In genomic region chr3:128432898-128433629, GRCh38 we compare ENCODE assay signal across 11 cellular contexts. TPM values are rescaled to one million over a fixed set of nuclear protein-coding genes. Genes with fewer than 3 reads are reported as not detected.
A peak's percentile ranks its signal among the peaks of the same experiment; 100 is the strongest.
DNase-seq lines count a peak whose midpoint lies in the region; ATAC-seq and TF ChIP-seq lines count a peak whose summit lies in the region.
"Had no signal": no experiment of that assay in that cellular context is flagged by ENCODE, and none has a peak within 500 bp of the region (broad histone marks: within the 10 kb centered on the region; RNA-seq: fewer than 3 reads in every experiment).

No MANE protein-coding gene starts in this region.

- H3K79me2 ChIP-seq in neural progenitor cell (ENCODE audit: low read depth): no peaks in the 10 kb centered on the region

- H3K27me3 ChIP-seq in BLaER1 (peaks cover 55% of the 10 kb centered on the region), HUES64 (ENCODE audit: insufficient read depth, low read length) (peaks cover 75% of the 10 kb centered on the region), dorsolateral prefrontal cortex (peaks cover 0 to 48% (median 22%) of the 10 kb centered on the region in 45 donors), neural progenitor cell (peaks cover 72% of the 10 kb centered on the region)

- H3K9me3 ChIP-seq in BLaER1: no peaks in the 10 kb centered on the region
- no peaks in the 10 kb centered on the region for H3K9me3 ChIP-seq in HUES64 (ENCODE audit: insufficient read depth, low read depth, low read length)
- H3K9me3 ChIP-seq in neural progenitor cell (ENCODE audit: low read depth): no peaks in the 10 kb centered on the region

- H3K4me2 ChIP-seq in BLaER1 (peak overlapping the region; percentile 55), neural progenitor cell (peak overlapping the region; percentile 97)

- intact Hi-C loops in dorsolateral prefrontal cortex (cut with DNase I): no loop called here

- H3K27ac ChIP-seq in BLaER1: no peak overlapping the region
- H3K27ac ChIP-seq in HUES64 (ENCODE audit: low read depth, low read length): no peak overlapping the region; the same call in 1 of the 2 replicates
- H3K27ac ChIP-seq in dorsolateral prefrontal cortex: no peak overlapping the region
- H3K27ac ChIP-seq in neural progenitor cell: no peak overlapping the region

- 2% methylated on average over 58 of the region's 58 CpGs for WGBS in HUES64

- peaks cover 14% of the 10 kb centered on the region for H3F3A ChIP-seq in neural progenitor cell (ENCODE audit: low read depth)

- H3K4me1 Mint-ChIP-seq in neural progenitor cell: peaks cover 29% of the 10 kb centered on the region

- peaks cover 39% of the 10 kb centered on the region for H3K27me3 Mint-ChIP-seq in neural progenitor cell (ENCODE audit: insufficient read depth, low read depth)

- H3K9ac ChIP-seq in BLaER1: no peak overlapping the region
- H3K9ac ChIP-seq in HUES64 (ENCODE audit: low read depth, low read length): peak overlapping the region; percentile 79
- H3K9ac ChIP-seq in neural progenitor cell: no peak overlapping the region

- no peak for DNase-seq in dorsolateral prefrontal cortex
- peak; percentile 86 for DNase-seq in neural progenitor cell (ENCODE audit: low spot score)
- DNase-seq in GM19240 (ENCODE audit: insufficient read length, low spot score): no peak
- no peak for DNase-seq in NK-92 (lab: John Stamatoyannopoulos, UW; ENCODE audit: unreplicated experiment)
- DNase-seq: cerebellar nuclear complex, NCI-H1048 had no signal

- H3K36me3 ChIP-seq in BLaER1 (no peaks in the 10 kb centered on the region), HUES64 (ENCODE audit: insufficient read depth, low read length) (no peaks in the 10 kb centered on the region), neural progenitor cell (no peaks in the 10 kb centered on the region)

- H3K4me1 ChIP-seq in BLaER1: peaks cover 5% of the 10 kb centered on the region; the same call in 1 of the 2 replicates
- H3K4me1 ChIP-seq in HUES64 (ENCODE audit: insufficient read depth, low read length): peaks cover 27% of the 10 kb centered on the region
- peaks cover 17% of the 10 kb centered on the region for H3K4me1 ChIP-seq in neural progenitor cell

- no peak overlapping the region for H3K27ac Mint-ChIP-seq in neural progenitor cell

- no peaks in the 10 kb centered on the region for H3K36me3 Mint-ChIP-seq in neural progenitor cell

- TF ChIP-seq CTCF in dorsolateral prefrontal cortex (IDR thresholded peaks at IDR 0.05 in 54 of 56, conservative IDR thresholded peaks at IDR 0.05 in 2 of 56; ENCODE audit: low read depth in 1 of 56, partially characterized antibody in 56 of 56): no peak
- no peak for TF ChIP-seq CTCF in neural progenitor cell (IDR thresholded peaks at IDR 0.05)

- peak overlapping the region; percentile 80 for H2AFZ ChIP-seq in neural progenitor cell (replicated peaks)

- ATAC-seq in HG02938 (IDR thresholded peaks at IDR 0.05; ENCODE audit: unreplicated experiment): no peak
- no peak for ATAC-seq in HG03457 (IDR thresholded peaks at IDR 0.05; ENCODE audit: unreplicated experiment)

- H3K4me3 Mint-ChIP-seq in neural progenitor cell: no peak overlapping the region

- H3K4me3 ChIP-seq in BLaER1 (peak overlapping the region; percentile 28; the same call in 1 of the 2 replicates), HUES64 (ENCODE audit: low read length) (peak overlapping the region; percentile 51), dorsolateral prefrontal cortex (peak overlapping the region in 51 of 59 donors; percentile 11 to 61 (median 34)), neural progenitor cell (peak overlapping the region; percentile 68)
- H3K4me3 ChIP-seq: lung had no signal

- no peaks in the 10 kb centered on the region for H3K9me3 Mint-ChIP-seq in neural progenitor cell

- H4K20me1 ChIP-seq in BLaER1 (peaks cover 29% of the 10 kb centered on the region; the same call in 1 of the 2 replicates), neural progenitor cell (ENCODE audit: low read depth) (no peaks in the 10 kb centered on the region)

RNA-seq across cellular contexts. Expression of gene DNAJB8, which starts 33.6 kb away (rescaled TPM):
- polyA plus RNA-seq in HUES64 (2013, experiment 1 of 2): not detected
- not detected for polyA plus RNA-seq in HUES64 (2013, experiment 2 of 2)
- total RNA-seq in dorsolateral prefrontal cortex: not detected
- not detected in 2 replicates for total RNA-seq in neural progenitor cell (ENCODE audit: low replicate concordance)
- total RNA-seq: lung had no signal
- polyA plus RNA-seq: lung had no signal

RNA-seq across cellular contexts. Expression of gene GATA2, which starts 59.9 kb away (rescaled TPM):
- 0.55 TPM for polyA plus RNA-seq in HUES64 (2013, experiment 1 of 2)
- 0.63 TPM for polyA plus RNA-seq in HUES64 (2013, experiment 2 of 2)
- total RNA-seq in dorsolateral prefrontal cortex: 10 to 100 TPM in 4 of 120 experiments, 1 to 10 TPM in 115, under 1 TPM in 1; 0.98 to 13.1 (median 4.3) TPM
- total RNA-seq in neural progenitor cell (ENCODE audit: low replicate concordance): 0.09 TPM in 1 of 2 replicates, not detected in the other
